19 cellular contexts compared by ENCODE assay signal in the genomic region with DNA sequence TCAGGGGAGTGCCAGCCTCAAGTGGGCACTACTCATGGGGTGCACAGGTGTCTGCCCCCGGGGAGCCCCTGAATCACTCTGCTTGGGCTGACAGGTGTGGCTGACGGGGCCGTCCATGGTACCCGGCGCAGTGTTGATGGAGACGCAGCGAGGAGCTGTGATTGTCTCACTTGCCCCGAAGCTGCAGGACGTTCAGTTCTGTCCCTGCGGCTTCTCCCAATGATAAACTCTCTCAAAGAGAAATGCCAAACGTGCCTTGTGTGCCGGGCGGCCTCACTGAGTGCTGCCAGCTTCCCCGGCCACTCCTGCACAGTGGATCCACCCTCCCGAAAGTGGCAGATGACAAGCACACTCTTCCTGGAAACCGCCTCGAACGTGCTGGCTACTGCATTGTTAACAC.
DNase-seq lines count a peak whose midpoint lies in the region; ATAC-seq and TF ChIP-seq lines count a peak whose summit lies in the region.
"Had no signal": no experiment of that assay in that cellular context is flagged by ENCODE, and none has a peak within 500 bp of the region (broad histone marks: within the 10 kb centered on the region; RNA-seq: fewer than 3 reads in every experiment).

No MANE protein-coding gene starts in this region.

- peak; percentile 70 to 80 for ATAC-seq in right cardiac atrium
- peak; percentile 30 for ATAC-seq in aorta (ENCODE audit: low FRiP score)
- ATAC-seq in GM19023 (IDR thresholded peaks at IDR 0.05; ENCODE audit: unreplicated experiment): no peak
- ATAC-seq: PC-3 had no signal

- H3K4me2 ChIP-seq in neuronal stem cell (ENCODE audit: insufficient read depth, low read length, poor library complexity, severe bottlenecking) (no peak overlapping the region), hepatocyte (no peak overlapping the region)
- H3K4me2 ChIP-seq: KMS-11 had no signal

- no peak overlapping the region for H2BK12ac ChIP-seq in neuronal stem cell (ENCODE audit: low read length)

- H3K4me1 ChIP-seq in right cardiac atrium (ENCODE audit: control insufficient read depth, insufficient read depth, low read length): no peaks in the 10 kb centered on the region
- no peaks in the 10 kb centered on the region for H3K4me1 ChIP-seq in left ventricle myocardium inferior
- peaks cover 0 to 11% of the 10 kb centered on the region in 2 donors for H3K4me1 ChIP-seq in neuronal stem cell (ENCODE audit: control insufficient read depth in 2 of 2, insufficient read depth in 1 of 2, low read depth in 1 of 2, low read length in 2 of 2)
- H3K4me1 ChIP-seq in aorta (ENCODE audit: control insufficient read depth in 1 of 2, insufficient read depth in 2 of 2, low read length in 2 of 2): no peaks in the 10 kb centered on the region
- no peaks in the 10 kb centered on the region for H3K4me1 ChIP-seq in hepatocyte (ENCODE audit: insufficient read depth)
- H3K4me1 ChIP-seq: SJCRH30 had no signal

- H3K4me3 ChIP-seq in right cardiac atrium (ENCODE audit: low read length): no peak overlapping the region
- no peak overlapping the region for H3K4me3 ChIP-seq in left ventricle myocardium inferior
- no peak overlapping the region for H3K4me3 ChIP-seq in neuronal stem cell (ENCODE audit: low read length in 2 of 2)
- no peak overlapping the region for H3K4me3 ChIP-seq in aorta (ENCODE audit: low read length in 2 of 2)
- H3K4me3 ChIP-seq in hepatocyte: no peak overlapping the region
- H3K4me3 ChIP-seq: SJCRH30 had no signal

- no peak for TF ChIP-seq CTCF in left ventricle myocardium inferior (IDR thresholded peaks at IDR 0.05; ENCODE audit: borderline replicate concordance)
- TF ChIP-seq CTCF in glutamatergic neuron (IDR thresholded peaks at IDR 0.05; ENCODE audit: partially characterized antibody, unreplicated experiment): no peak
- TF ChIP-seq CTCF in hepatocyte (IDR thresholded peaks at IDR 0.05; ENCODE audit: poor library complexity): no peak

- H3K36me3 Mint-ChIP-seq in glutamatergic neuron (ENCODE audit: unreplicated experiment): peaks cover 10% of the 10 kb centered on the region

- no peak overlapping the region for H2AK5ac ChIP-seq in neuronal stem cell (ENCODE audit: low read depth, low read length)

- peaks cover 7% of the 10 kb centered on the region for H3K79me1 ChIP-seq in neuronal stem cell (ENCODE audit: low read depth, low read length)

- no peak overlapping the region for H2BK120ac ChIP-seq in neuronal stem cell (ENCODE audit: low read depth, low read length)

- H3K9me3 Mint-ChIP-seq in glutamatergic neuron (ENCODE audit: unreplicated experiment): peaks cover 8% of the 10 kb centered on the region

- intact Hi-C loops in right cardiac atrium (cut with DNase I): no loop called here
- intact Hi-C loops in left ventricle myocardium inferior (cut with micrococcal nuclease): no loop called here
- intact Hi-C loops in aorta (cut with DNase I): no loop called here

- no peaks in the 10 kb centered on the region for H3K79me2 ChIP-seq in hepatocyte

- no peak overlapping the region for H2AFZ ChIP-seq in neuronal stem cell (ENCODE audit: low read length)
- no peak overlapping the region for H2AFZ ChIP-seq in hepatocyte

- no peaks in the 10 kb centered on the region for H3K9me2 ChIP-seq in hepatocyte (replicated peaks; ENCODE audit: insufficient read depth)

- no peaks in the 10 kb centered on the region for H3K4me1 Mint-ChIP-seq in glutamatergic neuron (ENCODE audit: low read depth, unreplicated experiment)

- 88% methylated on average over 18 of the region's 18 CpGs for WGBS in right cardiac atrium
- WGBS in neuronal stem cell (ENCODE audit: extremely low coverage in 2 of 2, insufficient read length in 2 of 2, insufficient replicate concordance in 1 of 2), 2 donors: no CpG with 5 or more reads among the region's 18 CpGs
- whole genome bisulfite sequencing in aorta, 2 donors: 84 to 85% methylated on average over 18 of the region's 18 CpGs
- WGBS in hepatocyte (ENCODE audit: low lambda C conversion rate, missing lambda C conversion rate): 90% methylated on average over 18 of the region's 18 CpGs

- no peak overlapping the region for H3K14ac ChIP-seq in neuronal stem cell (ENCODE audit: low read length)

- H3K27me3 ChIP-seq in right cardiac atrium (ENCODE audit: control insufficient read depth, insufficient read depth): no peaks in the 10 kb centered on the region
- H3K27me3 ChIP-seq in left ventricle myocardium inferior (ENCODE audit: low read depth): peaks cover 36% of the 10 kb centered on the region
- no peaks in the 10 kb centered on the region for H3K27me3 ChIP-seq in neuronal stem cell (ENCODE audit: control insufficient read depth in 3 of 3, insufficient read depth in 3 of 3, low read depth in 1 of 3, low read length in 3 of 3)
- no peaks in the 10 kb centered on the region for H3K27me3 ChIP-seq in aorta (ENCODE audit: control insufficient read depth in 1 of 2, insufficient read depth in 2 of 2, low read length in 1 of 2)
- H3K27me3 ChIP-seq in hepatocyte: no peaks in the 10 kb centered on the region
- H3K27me3 ChIP-seq: SJCRH30 had no signal

- no peaks in the 10 kb centered on the region for H4K20me1 ChIP-seq in hepatocyte (ENCODE audit: insufficient read depth, poor library complexity, severe bottlenecking)

- no peak overlapping the region for H2BK15ac ChIP-seq in neuronal stem cell (ENCODE audit: low read length)

- no peak overlapping the region for H3K4ac ChIP-seq in neuronal stem cell (ENCODE audit: low read length)

- H3K9ac ChIP-seq in neuronal stem cell (ENCODE audit: low read depth, low read length, poor library complexity): no peak overlapping the region
- H3K9ac ChIP-seq: KMS-11 had no signal

- no peak overlapping the region for H3K23ac ChIP-seq in neuronal stem cell (ENCODE audit: low read depth, low read length, poor library complexity)

- peak; percentile 28 to 70 (median 43) for DNase-seq in right cardiac atrium
- DNase-seq in left ventricle myocardium inferior: no peak
- DNase-seq in glutamatergic neuron: peak; percentile 8
- DNase-seq in neuronal stem cell (ENCODE audit: low spot score): no peak
- peak in 1 of 2 donors; percentile 56 for DNase-seq in aorta
- DNase-seq in hepatocyte (ENCODE audit: low spot score): no peak
- DNase-seq: DMS79 treated with DMSO at 0.1 percent for 48 hours, HFFc6, NCI-H1417, NCI-H187 treated with DMSO at 0.1 percent for 48 hours, NCI-H2227 treated with DMSO at 0.1 percent for 48 hours, NCI-H524, PC-3, RPMI8226, SJCRH30 had no signal

- H3K4me3 Mint-ChIP-seq in glutamatergic neuron (ENCODE audit: unreplicated experiment): no peak overlapping the region
- H3K4me3 Mint-ChIP-seq: HFFc6 had no signal

- H2BK5ac ChIP-seq in neuronal stem cell (ENCODE audit: low read length): no peak overlapping the region

- H3K36me3 ChIP-seq in left ventricle myocardium inferior: peaks cover 3% of the 10 kb centered on the region
- H3K36me3 ChIP-seq in neuronal stem cell (replicated peaks in 1 of 2; ENCODE audit: control insufficient read depth in 2 of 2, insufficient read depth in 2 of 2, low read length in 2 of 2): peaks cover 17 to 69% of the 10 kb centered on the region in 2 donors
- H3K36me3 ChIP-seq in aorta (ENCODE audit: control insufficient read depth in 1 of 2, insufficient read depth in 2 of 2, low read length in 1 of 2): no peaks in the 10 kb centered on the region
- H3K36me3 ChIP-seq in hepatocyte (replicated peaks; ENCODE audit: insufficient read depth, low read depth): no peaks in the 10 kb centered on the region
- H3K36me3 ChIP-seq: SJCRH30 had no signal

- H3K27ac ChIP-seq in right cardiac atrium (ENCODE audit: low read length) (no peak overlapping the region), left ventricle myocardium inferior (replicated peaks) (no peak overlapping the region), neuronal stem cell (replicated peaks; ENCODE audit: low read length) (no peak overlapping the region), aorta (ENCODE audit: low read depth in 1 of 2, low read length in 2 of 2) (no peak overlapping the region), hepatocyte (no peak overlapping the region)
- H3K27ac ChIP-seq: C4-2B, HL-60, KMS-11, SJCRH30 had no signal

- no peak overlapping the region for H4K91ac ChIP-seq in neuronal stem cell (ENCODE audit: low read depth, low read length, poor library complexity)

- H4K8ac ChIP-seq in neuronal stem cell (ENCODE audit: low read depth, low read length): no peak overlapping the region

- H3K18ac ChIP-seq in neuronal stem cell (ENCODE audit: low read length): peak overlapping the region; percentile 45

- no peaks in the 10 kb centered on the region for H3K9me3 ChIP-seq in right cardiac atrium (ENCODE audit: control insufficient read depth, low read length)
- no peaks in the 10 kb centered on the region for H3K9me3 ChIP-seq in left ventricle myocardium inferior (replicated peaks)
- H3K9me3 ChIP-seq in neuronal stem cell (replicated peaks in 1 of 2; ENCODE audit: control insufficient read depth in 2 of 2, insufficient read depth in 1 of 2, low read depth in 1 of 2, low read length in 2 of 2): peaks cover 0 to 7% of the 10 kb centered on the region in 2 donors
- no peaks in the 10 kb centered on the region for H3K9me3 ChIP-seq in aorta (ENCODE audit: control insufficient read depth, low read length)
- H3K9me3 ChIP-seq in hepatocyte (ENCODE audit: low read depth): no peaks in the 10 kb centered on the region
- H3K9me3 ChIP-seq: SJCRH30 had no signal

- peaks cover 9% of the 10 kb centered on the region for H3K27me3 Mint-ChIP-seq in glutamatergic neuron (ENCODE audit: unreplicated experiment)

- no peak overlapping the region for H3K27ac Mint-ChIP-seq in glutamatergic neuron (ENCODE audit: unreplicated experiment)
- H3K27ac Mint-ChIP-seq: HFFc6 had no signal

Comparison
In these comparisons a context has a peak if more than half of its experiments do, and no peak if none do; other contexts are left out.
1. DNase-seq: peak in right cardiac atrium (3 of 3) and glutamatergic neuron (single experiment); none in left ventricle myocardium inferior (single experiment), neuronal stem cell (single experiment) and hepatocyte (single experiment).